In the genomic region with DNA sequence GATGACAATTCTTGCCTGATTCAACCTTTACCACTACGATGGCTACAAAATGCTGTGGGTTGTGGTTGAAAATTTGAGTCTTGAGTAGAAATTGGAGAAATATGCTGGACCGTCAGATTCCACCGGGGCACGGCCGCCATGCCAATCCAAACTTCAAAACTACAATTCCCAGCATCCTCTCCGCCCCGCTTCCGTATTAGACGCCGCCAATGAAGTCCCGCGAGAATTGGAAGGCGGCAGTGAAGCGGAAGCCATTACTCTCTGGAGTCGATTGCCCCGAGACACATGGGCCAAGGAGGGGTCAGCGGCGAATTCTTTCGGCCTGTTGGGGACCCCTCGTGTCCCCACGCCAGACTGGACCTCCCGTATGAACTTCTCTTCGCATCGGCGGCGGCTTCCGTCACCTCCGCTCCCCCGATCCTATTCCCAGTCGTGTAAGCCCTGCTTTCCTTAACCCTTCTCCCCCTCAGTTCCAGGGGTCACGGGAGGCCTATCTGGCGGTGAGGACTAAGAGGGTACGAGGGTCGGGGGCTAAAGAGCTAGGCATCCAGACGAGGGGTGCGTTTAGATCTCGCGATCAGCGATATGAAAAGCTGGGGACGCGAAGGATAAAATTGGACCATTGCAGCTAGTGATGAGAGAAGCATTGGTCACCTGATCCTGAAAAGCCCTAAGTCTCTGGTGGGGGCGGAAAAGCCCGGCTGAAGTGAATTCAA, we compare ENCODE assay signal across 1 cellular context.
TF ChIP-seq lines count a peak whose summit lies in the region.

A gene (plus strand): TSS at position 239 of the 716 bp plus-strand sequence. CDS start 15,620 bp downstream, outside the sequence.

TF ChIP-seq in HepG2, 621 proteins besides CTCF, POLR2A, EP300 and RAD21 (continued from another document and continues in another):
- TF ChIP-seq, protein P1, sequence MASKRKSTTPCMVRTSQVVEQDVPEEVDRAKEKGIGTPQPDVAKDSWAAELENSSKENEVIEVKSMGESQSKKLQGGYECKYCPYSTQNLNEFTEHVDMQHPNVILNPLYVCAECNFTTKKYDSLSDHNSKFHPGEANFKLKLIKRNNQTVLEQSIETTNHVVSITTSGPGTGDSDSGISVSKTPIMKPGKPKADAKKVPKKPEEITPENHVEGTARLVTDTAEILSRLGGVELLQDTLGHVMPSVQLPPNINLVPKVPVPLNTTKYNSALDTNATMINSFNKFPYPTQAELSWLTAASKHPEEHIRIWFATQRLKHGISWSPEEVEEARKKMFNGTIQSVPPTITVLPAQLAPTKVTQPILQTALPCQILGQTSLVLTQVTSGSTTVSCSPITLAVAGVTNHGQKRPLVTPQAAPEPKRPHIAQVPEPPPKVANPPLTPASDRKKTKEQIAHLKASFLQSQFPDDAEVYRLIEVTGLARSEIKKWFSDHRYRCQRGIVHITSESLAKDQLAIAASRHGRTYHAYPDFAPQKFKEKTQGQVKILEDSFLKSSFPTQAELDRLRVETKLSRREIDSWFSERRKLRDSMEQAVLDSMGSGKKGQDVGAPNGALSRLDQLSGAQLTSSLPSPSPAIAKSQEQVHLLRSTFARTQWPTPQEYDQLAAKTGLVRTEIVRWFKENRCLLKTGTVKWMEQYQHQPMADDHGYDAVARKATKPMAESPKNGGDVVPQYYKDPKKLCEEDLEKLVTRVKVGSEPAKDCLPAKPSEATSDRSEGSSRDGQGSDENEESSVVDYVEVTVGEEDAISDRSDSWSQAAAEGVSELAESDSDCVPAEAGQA (IDR thresholded peaks at IDR 0.05; ENCODE audit: low read depth), result peak; percentile 62; the same call in 1 of the 2 replicates
- TF ChIP-seq, protein P1 (CRISPR knock-in tag; IDR thresholded peaks at IDR 0.05; ENCODE audit: borderline replicate concordance), result no peak
- TF ChIP-seq ZNF264 (CRISPR knock-in tag; IDR thresholded peaks at IDR 0.05) (no peak), AGO2 (optimal IDR thresholded peaks at IDR 0.05; ENCODE audit: low read depth, low read length) (no peak), HCFC1 (IDR thresholded peaks at IDR 0.05; ENCODE audit: low read depth, low read length) (peak; percentile 93), WIZ (CRISPR knock-in tag; IDR thresholded peaks at IDR 0.05) (no peak), FOSL1 (CRISPR knock-in tag; IDR thresholded peaks at IDR 0.05; ENCODE audit: borderline replicate concordance) (no peak), ZNF432 (CRISPR knock-in tag; IDR thresholded peaks at IDR 0.05; ENCODE audit: borderline replicate concordance) (no peak), ZNF562 (CRISPR knock-in tag; IDR thresholded peaks at IDR 0.05; ENCODE audit: borderline replicate concordance) (no peak), TCF7 (IDR thresholded peaks at IDR 0.05; ENCODE audit: low read depth) (no peak), NR2F6 (IDR thresholded peaks at IDR 0.05) (peak; percentile 56; the same call in 1 of the 2 replicates), NR2F6 (CRISPR knock-in tag; IDR thresholded peaks at IDR 0.05) (peak; percentile 40; the same call in 1 of the 2 replicates), ZSCAN30 (CRISPR knock-in tag; IDR thresholded peaks at IDR 0.05) (0 out of 2 replicates have a peak, but pooled peaks have one; percentile 41), ZBTB42 (CRISPR knock-in tag; IDR thresholded peaks at IDR 0.05) (no peak), HOXA3 (CRISPR knock-in tag; IDR thresholded peaks at IDR 0.05) (peak; percentile 90), ZNF782 (CRISPR knock-in tag; IDR thresholded peaks at IDR 0.05; ENCODE audit: borderline replicate concordance) (peak; percentile 62; the same call in 1 of the 2 replicates), TSC22D2 (CRISPR knock-in tag; IDR thresholded peaks at IDR 0.05; ENCODE audit: borderline replicate concordance) (0 out of 2 replicates have a peak, but pooled peaks have one; percentile 63)
- TF ChIP-seq, protein P2, sequence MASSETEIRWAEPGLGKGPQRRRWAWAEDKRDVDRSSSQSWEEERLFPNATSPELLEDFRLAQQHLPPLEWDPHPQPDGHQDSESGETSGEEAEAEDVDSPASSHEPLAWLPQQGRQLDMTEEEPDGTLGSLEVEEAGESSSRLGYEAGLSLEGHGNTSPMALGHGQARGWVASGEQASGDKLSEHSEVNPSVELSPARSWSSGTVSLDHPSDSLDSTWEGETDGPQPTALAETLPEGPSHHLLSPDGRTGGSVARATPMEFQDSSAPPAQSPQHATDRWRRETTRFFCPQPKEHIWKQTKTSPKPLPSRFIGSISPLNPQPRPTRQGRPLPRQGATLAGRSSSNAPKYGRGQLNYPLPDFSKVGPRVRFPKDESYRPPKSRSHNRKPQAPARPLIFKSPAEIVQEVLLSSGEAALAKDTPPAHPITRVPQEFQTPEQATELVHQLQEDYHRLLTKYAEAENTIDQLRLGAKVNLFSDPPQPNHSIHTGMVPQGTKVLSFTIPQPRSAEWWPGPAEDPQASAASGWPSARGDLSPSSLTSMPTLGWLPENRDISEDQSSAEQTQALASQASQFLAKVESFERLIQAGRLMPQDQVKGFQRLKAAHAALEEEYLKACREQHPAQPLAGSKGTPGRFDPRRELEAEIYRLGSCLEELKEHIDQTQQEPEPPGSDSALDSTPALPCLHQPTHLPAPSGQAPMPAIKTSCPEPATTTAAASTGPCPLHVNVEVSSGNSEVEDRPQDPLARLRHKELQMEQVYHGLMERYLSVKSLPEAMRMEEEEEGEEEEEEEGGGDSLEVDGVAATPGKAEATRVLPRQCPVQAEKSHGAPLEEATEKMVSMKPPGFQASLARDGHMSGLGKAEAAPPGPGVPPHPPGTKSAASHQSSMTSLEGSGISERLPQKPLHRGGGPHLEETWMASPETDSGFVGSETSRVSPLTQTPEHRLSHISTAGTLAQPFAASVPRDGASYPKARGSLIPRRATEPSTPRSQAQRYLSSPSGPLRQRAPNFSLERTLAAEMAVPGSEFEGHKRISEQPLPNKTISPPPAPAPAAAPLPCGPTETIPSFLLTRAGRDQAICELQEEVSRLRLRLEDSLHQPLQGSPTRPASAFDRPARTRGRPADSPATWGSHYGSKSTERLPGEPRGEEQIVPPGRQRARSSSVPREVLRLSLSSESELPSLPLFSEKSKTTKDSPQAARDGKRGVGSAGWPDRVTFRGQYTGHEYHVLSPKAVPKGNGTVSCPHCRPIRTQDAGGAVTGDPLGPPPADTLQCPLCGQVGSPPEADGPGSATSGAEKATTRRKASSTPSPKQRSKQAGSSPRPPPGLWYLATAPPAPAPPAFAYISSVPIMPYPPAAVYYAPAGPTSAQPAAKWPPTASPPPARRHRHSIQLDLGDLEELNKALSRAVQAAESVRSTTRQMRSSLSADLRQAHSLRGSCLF (CRISPR knock-in tag; IDR thresholded peaks at IDR 0.05; ENCODE audit: borderline replicate concordance), result no peak
- TF ChIP-seq, protein P3, sequence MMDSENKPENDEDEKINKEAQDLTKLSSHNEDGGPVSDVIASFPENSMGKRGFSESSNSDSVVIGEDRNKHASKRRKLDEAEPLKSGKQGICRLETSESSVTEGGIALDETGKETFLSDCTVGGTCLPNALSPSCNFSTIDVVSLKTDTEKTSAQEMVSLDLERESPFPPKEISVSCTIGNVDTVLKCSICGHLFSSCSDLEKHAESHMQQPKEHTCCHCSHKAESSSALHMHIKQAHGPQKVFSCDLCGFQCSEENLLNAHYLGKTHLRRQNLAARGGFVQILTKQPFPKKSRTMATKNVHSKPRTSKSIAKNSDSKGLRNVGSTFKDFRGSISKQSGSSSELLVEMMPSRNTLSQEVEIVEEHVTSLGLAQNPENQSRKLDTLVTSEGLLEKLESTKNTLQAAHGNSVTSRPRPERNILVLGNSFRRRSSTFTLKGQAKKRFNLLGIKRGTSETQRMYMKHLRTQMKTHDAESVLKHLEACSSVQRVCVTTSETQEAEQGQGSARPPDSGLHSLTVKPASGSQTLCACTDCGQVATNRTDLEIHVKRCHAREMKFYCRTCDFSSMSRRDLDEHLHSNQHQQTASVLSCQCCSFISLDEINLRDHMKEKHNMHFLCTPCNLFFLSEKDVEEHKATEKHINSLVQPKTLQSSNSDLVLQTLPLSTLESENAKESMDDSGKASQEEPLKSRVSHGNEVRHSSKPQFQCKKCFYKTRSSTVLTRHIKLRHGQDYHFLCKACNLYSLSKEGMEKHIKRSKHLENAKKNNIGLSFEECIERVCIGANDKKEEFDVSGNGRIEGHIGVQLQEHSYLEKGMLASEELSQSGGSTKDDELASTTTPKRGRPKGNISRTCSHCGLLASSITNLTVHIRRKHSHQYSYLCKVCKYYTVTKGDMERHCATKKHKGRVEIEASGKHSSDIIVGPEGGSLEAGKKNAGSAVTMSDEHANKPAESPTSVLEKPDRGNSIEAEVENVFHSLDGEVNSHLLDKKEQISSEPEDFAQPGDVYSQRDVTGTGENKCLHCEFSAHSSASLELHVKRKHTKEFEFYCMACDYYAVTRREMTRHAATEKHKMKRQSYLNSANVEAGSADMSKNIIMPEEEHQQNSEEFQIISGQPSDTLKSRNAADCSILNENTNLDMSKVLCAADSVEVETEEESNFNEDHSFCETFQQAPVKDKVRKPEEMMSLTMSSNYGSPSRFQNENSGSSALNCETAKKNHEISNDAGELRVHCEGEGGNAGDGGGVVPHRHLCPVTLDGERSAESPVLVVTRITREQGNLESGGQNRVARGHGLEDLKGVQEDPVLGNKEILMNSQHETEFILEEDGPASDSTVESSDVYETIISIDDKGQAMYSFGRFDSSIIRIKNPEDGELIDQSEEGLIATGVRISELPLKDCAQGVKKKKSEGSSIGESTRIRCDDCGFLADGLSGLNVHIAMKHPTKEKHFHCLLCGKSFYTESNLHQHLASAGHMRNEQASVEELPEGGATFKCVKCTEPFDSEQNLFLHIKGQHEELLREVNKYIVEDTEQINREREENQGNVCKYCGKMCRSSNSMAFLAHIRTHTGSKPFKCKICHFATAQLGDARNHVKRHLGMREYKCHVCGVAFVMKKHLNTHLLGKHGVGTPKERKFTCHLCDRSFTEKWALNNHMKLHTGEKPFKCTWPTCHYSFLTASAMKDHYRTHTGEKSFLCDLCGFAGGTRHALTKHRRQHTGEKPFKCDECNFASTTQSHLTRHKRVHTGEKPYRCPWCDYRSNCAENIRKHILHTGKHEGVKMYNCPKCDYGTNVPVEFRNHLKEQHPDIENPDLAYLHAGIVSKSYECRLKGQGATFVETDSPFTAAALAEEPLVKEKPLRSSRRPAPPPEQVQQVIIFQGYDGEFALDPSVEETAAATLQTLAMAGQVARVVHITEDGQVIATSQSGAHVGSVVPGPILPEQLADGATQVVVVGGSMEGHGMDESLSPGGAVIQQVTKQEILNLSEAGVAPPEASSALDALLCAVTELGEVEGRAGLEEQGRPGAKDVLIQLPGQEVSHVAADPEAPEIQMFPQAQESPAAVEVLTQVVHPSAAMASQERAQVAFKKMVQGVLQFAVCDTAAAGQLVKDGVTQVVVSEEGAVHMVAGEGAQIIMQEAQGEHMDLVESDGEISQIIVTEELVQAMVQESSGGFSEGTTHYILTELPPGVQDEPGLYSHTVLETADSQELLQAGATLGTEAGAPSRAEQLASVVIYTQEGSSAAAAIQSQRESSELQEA (CRISPR knock-in tag; IDR thresholded peaks at IDR 0.05; ENCODE audit: not compliant biosample characterization), result peak; percentile 78
- TF ChIP-seq, protein P4, sequence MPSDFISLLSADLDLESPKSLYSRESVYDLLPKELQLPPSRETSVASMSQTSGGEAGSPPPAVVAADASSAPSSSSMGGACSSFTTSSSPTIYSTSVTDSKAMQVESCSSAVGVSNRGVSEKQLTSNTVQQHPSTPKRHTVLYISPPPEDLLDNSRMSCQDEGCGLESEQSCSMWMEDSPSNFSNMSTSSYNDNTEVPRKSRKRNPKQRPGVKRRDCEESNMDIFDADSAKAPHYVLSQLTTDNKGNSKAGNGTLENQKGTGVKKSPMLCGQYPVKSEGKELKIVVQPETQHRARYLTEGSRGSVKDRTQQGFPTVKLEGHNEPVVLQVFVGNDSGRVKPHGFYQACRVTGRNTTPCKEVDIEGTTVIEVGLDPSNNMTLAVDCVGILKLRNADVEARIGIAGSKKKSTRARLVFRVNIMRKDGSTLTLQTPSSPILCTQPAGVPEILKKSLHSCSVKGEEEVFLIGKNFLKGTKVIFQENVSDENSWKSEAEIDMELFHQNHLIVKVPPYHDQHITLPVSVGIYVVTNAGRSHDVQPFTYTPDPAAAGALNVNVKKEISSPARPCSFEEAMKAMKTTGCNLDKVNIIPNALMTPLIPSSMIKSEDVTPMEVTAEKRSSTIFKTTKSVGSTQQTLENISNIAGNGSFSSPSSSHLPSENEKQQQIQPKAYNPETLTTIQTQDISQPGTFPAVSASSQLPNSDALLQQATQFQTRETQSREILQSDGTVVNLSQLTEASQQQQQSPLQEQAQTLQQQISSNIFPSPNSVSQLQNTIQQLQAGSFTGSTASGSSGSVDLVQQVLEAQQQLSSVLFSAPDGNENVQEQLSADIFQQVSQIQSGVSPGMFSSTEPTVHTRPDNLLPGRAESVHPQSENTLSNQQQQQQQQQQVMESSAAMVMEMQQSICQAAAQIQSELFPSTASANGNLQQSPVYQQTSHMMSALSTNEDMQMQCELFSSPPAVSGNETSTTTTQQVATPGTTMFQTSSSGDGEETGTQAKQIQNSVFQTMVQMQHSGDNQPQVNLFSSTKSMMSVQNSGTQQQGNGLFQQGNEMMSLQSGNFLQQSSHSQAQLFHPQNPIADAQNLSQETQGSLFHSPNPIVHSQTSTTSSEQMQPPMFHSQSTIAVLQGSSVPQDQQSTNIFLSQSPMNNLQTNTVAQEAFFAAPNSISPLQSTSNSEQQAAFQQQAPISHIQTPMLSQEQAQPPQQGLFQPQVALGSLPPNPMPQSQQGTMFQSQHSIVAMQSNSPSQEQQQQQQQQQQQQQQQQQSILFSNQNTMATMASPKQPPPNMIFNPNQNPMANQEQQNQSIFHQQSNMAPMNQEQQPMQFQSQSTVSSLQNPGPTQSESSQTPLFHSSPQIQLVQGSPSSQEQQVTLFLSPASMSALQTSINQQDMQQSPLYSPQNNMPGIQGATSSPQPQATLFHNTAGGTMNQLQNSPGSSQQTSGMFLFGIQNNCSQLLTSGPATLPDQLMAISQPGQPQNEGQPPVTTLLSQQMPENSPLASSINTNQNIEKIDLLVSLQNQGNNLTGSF (CRISPR knock-in tag; IDR thresholded peaks at IDR 0.05), result no peak
- TF ChIP-seq, protein P5, sequence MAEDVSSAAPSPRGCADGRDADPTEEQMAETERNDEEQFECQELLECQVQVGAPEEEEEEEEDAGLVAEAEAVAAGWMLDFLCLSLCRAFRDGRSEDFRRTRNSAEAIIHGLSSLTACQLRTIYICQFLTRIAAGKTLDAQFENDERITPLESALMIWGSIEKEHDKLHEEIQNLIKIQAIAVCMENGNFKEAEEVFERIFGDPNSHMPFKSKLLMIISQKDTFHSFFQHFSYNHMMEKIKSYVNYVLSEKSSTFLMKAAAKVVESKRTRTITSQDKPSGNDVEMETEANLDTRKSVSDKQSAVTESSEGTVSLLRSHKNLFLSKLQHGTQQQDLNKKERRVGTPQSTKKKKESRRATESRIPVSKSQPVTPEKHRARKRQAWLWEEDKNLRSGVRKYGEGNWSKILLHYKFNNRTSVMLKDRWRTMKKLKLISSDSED (CRISPR knock-in tag; IDR thresholded peaks at IDR 0.05), result no peak
